ENCODE assay signal across 9 cellular contexts in genomic region chr17:82103588-82104451, GRCh38. TPM values are rescaled to one million over a fixed set of nuclear protein-coding genes. Genes with fewer than 3 reads are reported as not detected.
DNase-seq lines count a peak whose midpoint lies in the region; ATAC-seq and TF ChIP-seq lines count a peak whose summit lies in the region.
"Had no signal": no experiment of that assay in that cellular context is flagged by ENCODE, and none has a peak within 500 bp of the region (broad histone marks: within the 10 kb centered on the region; RNA-seq: fewer than 3 reads in every experiment).

No MANE protein-coding gene starts in this region.

- H3K23me2 ChIP-seq in H9 (ENCODE audit: insufficient read length, low read depth, low read length, poor library complexity, severe bottlenecking) = peaks cover 5% of the 10 kb centered on the region

- H3K14ac ChIP-seq in H9 (ENCODE audit: insufficient read depth, low read length) = peak overlapping the region; percentile 6; the same call in 1 of the 2 replicates

- H2BK120ac ChIP-seq in H9 (ENCODE audit: low read depth, low read length, poor library complexity, severe bottlenecking) = no peak overlapping the region

- in situ Hi-C loops in brain microvascular endothelial cell (cut with HindIII; ENCODE audit: low pct_ligation_motif_present, low sequenced_read_pairs) = no loop called here

- ATAC-seq in GM18517 (IDR thresholded peaks at IDR 0.05; ENCODE audit: unreplicated experiment) (no peak), HG03354 (IDR thresholded peaks at IDR 0.05; ENCODE audit: poor library complexity, severe bottlenecking, unreplicated experiment) (no peak)

- no peaks in the 10 kb centered on the region for H3K79me2 ChIP-seq in H9 (ENCODE audit: insufficient read depth, low read length)

- H2AFZ ChIP-seq in H9 (ENCODE audit: low read length) = no peak overlapping the region

- H3K4me1 Mint-ChIP-seq in H9 = peaks cover 44 to 82% of the 10 kb centered on the region in 2 experiments

- no peak overlapping the region for H3K4me2 ChIP-seq in H9 (ENCODE audit: insufficient read depth, insufficient read length, low read length)

- TF ChIP-seq CTCF in H9 (conservative IDR thresholded peaks at IDR 0.05) (no peak), ascending aorta (IDR thresholded peaks at IDR 0.05) (no peak), sigmoid colon (IDR thresholded peaks at IDR 0.05) (no peak), brain microvascular endothelial cell (IDR thresholded peaks at IDR 0.05; ENCODE audit: low read depth, low read length, missing control alignments) (no peak)

- H3K9ac ChIP-seq in H9 (ENCODE audit: extremely low read depth, insufficient read length, low read length) = no peak overlapping the region
- peak overlapping the region; percentile 46; the same call in 1 of the 2 replicates for H3K9ac ChIP-seq in iPS-20b (ENCODE audit: low read depth, low read length)

- no peaks in the 10 kb centered on the region for H3K79me1 ChIP-seq in H9 (ENCODE audit: insufficient read depth, low read depth, low read length, poor library complexity, severe bottlenecking)

- H2AK5ac ChIP-seq in H9 (ENCODE audit: insufficient read length, low read length) = no peak overlapping the region

- no peaks in the 10 kb centered on the region for H3K27me3 ChIP-seq in H9 (ENCODE audit: insufficient read depth, low read length)
- H3K27me3 ChIP-seq in ascending aorta = no peaks in the 10 kb centered on the region
- peaks cover 6% of the 10 kb centered on the region; the same call in 1 of the 2 replicates for H3K27me3 ChIP-seq in iPS-20b (ENCODE audit: insufficient read depth, low read length)
- no peaks in the 10 kb centered on the region for H3K27me3 ChIP-seq in sigmoid colon
- H3K27me3 ChIP-seq in brain microvascular endothelial cell (replicated peaks) = no peaks in the 10 kb centered on the region

- no peaks in the 10 kb centered on the region for H4K20me1 ChIP-seq in H9 (ENCODE audit: control insufficient read depth, insufficient read depth, insufficient read length)

- H2BK12ac ChIP-seq in H9 (ENCODE audit: insufficient read length, low read depth, low read length) = no peak overlapping the region

- no peak overlapping the region for H3K56ac ChIP-seq in H9 (ENCODE audit: insufficient read length, low read depth, low read length)

- H3T11ph ChIP-seq in H9 (ENCODE audit: low read length) = no peak overlapping the region

- intact Hi-C loops in ascending aorta (cut with DNase I) (no loop called here), sigmoid colon (cut with DNase I) (loop anchor here (5.0 kb wide), 1 partner anchor 48 kb away; no protein-coding TSS in a partner anchor)

- H4K5ac ChIP-seq in H9 (ENCODE audit: insufficient read length, low read depth, low read length) = no peak overlapping the region

- H3K36me3 Mint-ChIP-seq in H9 (ENCODE audit: insufficient read depth in 1 of 3, low read depth in 3 of 3) = peaks cover 0 to 2% (median 0%) of the 10 kb centered on the region in 3 experiments; a peak in 2 of 7 replicates

- H2BK15ac ChIP-seq in H9 (ENCODE audit: low read depth, low read length) = no peak overlapping the region

- no peak overlapping the region for H3K4me3 ChIP-seq in ascending aorta
- H3K4me3 ChIP-seq in iPS-20b (ENCODE audit: low read length) = no peak overlapping the region
- no peak overlapping the region for H3K4me3 ChIP-seq in sigmoid colon
- no peak overlapping the region for H3K4me3 ChIP-seq in brain microvascular endothelial cell (ENCODE audit: low read depth, low read length)

- H3K4me1 ChIP-seq in H9 (ENCODE audit: insufficient read depth, low read length) (no peaks in the 10 kb centered on the region; the same call in 1 of the 2 replicates), ascending aorta (peaks cover 15 to 22% of the 10 kb centered on the region in 2 donors), iPS-20b (ENCODE audit: insufficient read depth, low read length) (peaks cover 10% of the 10 kb centered on the region; the same call in 1 of the 2 replicates), sigmoid colon (peaks cover 0 to 57% (median 49%) of the 10 kb centered on the region in 4 donors)

- H3K27ac ChIP-seq in H9 (ENCODE audit: insufficient read length, low read depth, low read length) = no peak overlapping the region
- H3K27ac ChIP-seq in ascending aorta = peak overlapping the region; percentile 47 to 69
- H3K27ac ChIP-seq in iPS-20b (ENCODE audit: low read length) = peak overlapping the region; percentile 33
- peak overlapping the region; percentile 66 to 91 (median 83) for H3K27ac ChIP-seq in sigmoid colon
- H3K27ac ChIP-seq in brain microvascular endothelial cell = no peak overlapping the region

- H4K91ac ChIP-seq in H9 (ENCODE audit: insufficient read length, low read depth, low read length) = no peak overlapping the region

- no CpG with 5 or more reads among the region's 24 CpGs for WGBS in H9 (ENCODE audit: extremely low coverage, insufficient read length, low lambda C conversion rate)
- 36 to 63% methylated on average over 24 of the region's 24 CpGs for WGBS in sigmoid colon, 2 donors

- H3K9me3 ChIP-seq in H9 (ENCODE audit: control insufficient read depth, low read depth, low read length) (no peaks in the 10 kb centered on the region), ascending aorta (no peaks in the 10 kb centered on the region), iPS-20b (ENCODE audit: insufficient read depth, low read depth, low read length) (no peaks in the 10 kb centered on the region), sigmoid colon (no peaks in the 10 kb centered on the region)

- H4K8ac ChIP-seq in H9 (replicated peaks; ENCODE audit: insufficient read length, low read depth, low read length) = no peak overlapping the region

- H2BK5ac ChIP-seq in H9 (ENCODE audit: insufficient read length, low read length) = no peak overlapping the region

- H3K4me3 Mint-ChIP-seq in H9 = peak overlapping the region; percentile 19 to 59; a peak in 3 of 5 replicates

- DNase-seq in H9 (peak; percentile 83), ascending aorta (ENCODE audit: low spot score in 2 of 2) (peak in 1 of 2 donors; percentile 76), sigmoid colon (peak; percentile 91), brain microvascular endothelial cell (no peak)
- no peak for DNase-seq in activated effector memory CD4-positive, alpha-beta T cell treated with Interleukin-2 at 50 U/mL for 16 hours
- DNase-seq: SHP77 had no signal

- TF ChIP-seq POLR2A in sigmoid colon (IDR thresholded peaks at IDR 0.05) = no peak

- H3K27ac Mint-ChIP-seq in H9 = peak overlapping the region; percentile 62 to 99 (median 93); a peak in 6 of 7 replicates

- no peak overlapping the region for H3K4ac ChIP-seq in H9 (ENCODE audit: low read depth, low read length)

- H3K36me3 ChIP-seq in ascending aorta (no peaks in the 10 kb centered on the region), iPS-20b (ENCODE audit: insufficient read depth, low read depth, low read length) (no peaks in the 10 kb centered on the region), sigmoid colon (no peaks in the 10 kb centered on the region), brain microvascular endothelial cell (replicated peaks) (no peaks in the 10 kb centered on the region)

- no peak overlapping the region for H2BK20ac ChIP-seq in H9 (ENCODE audit: low read depth, low read length, poor library complexity, severe bottlenecking)

- peak overlapping the region; percentile 36 for H3K18ac ChIP-seq in H9 (ENCODE audit: insufficient read length, low read depth, low read length)

- TF ChIP-seq EP300 in sigmoid colon (IDR thresholded peaks at IDR 0.05) = peak in 1 of 4 donors; percentile 41

- H3K23ac ChIP-seq in H9 (ENCODE audit: insufficient read length, low read depth, low read length) = no peak overlapping the region

- H3K27me3 Mint-ChIP-seq in H9 (ENCODE audit: low read depth) = peaks cover 19% of the 10 kb centered on the region

- H3K9me3 Mint-ChIP-seq in H9 = 0 out of 5 replicates have a peak, but pooled peaks cover 0 to under 1% of the 10 kb centered on the region in 2 experiments

RNA-seq across cellular contexts. Expression of gene FASN, which starts 5.8 kb away (rescaled TPM):
- total RNA-seq in H9 (2021) (420 and 433 TPM in 2 replicates), ascending aorta (90.9 TPM), sigmoid colon (10 to 100 TPM; 12.7 to 44.2 (median 19.0) TPM)
- polyA plus RNA-seq in sigmoid colon = 100 to 1,000 TPM in 1 of 3 donors, 10 to 100 TPM in 2; 14.4 to 152 (median 15.3) TPM

RNA-seq across cellular contexts. Expression of gene DUS1L, which starts 38.2 kb away (rescaled TPM):
- total RNA-seq in H9 (2021) = 103 and 104 TPM in 2 replicates
- total RNA-seq in ascending aorta = 111 TPM
- total RNA-seq in sigmoid colon = 10 to 100 TPM; 31.3 to 71.0 (median 54.2) TPM
- 100 to 1,000 TPM in 1 of 3 donors, 10 to 100 TPM in 2; 68.5 to 119 (median 84.2) TPM for polyA plus RNA-seq in sigmoid colon

RNA-seq across cellular contexts. Expression of gene GPS1, which starts 52.1 kb away (rescaled TPM):
- total RNA-seq in H9 (2021) (164 TPM in 2 replicates), ascending aorta (42.1 TPM), sigmoid colon (10 to 100 TPM; 64.6 to 75.4 (median 69.8) TPM)
- 10 to 100 TPM; 67.3 to 83.6 (median 69.1) TPM for polyA plus RNA-seq in sigmoid colon

RNA-seq across cellular contexts. Expression of gene RFNG, which starts 52.2 kb away (rescaled TPM):
- total RNA-seq in H9 (2021) = 34.0 and 36.5 TPM in 2 replicates
- total RNA-seq in ascending aorta = 73.7 TPM
- total RNA-seq in sigmoid colon = 10 to 100 TPM; 31.7 to 37.4 (median 33.7) TPM
- 10 to 100 TPM; 13.6 to 38.6 (median 23.4) TPM for polyA plus RNA-seq in sigmoid colon

Comparison
In these comparisons a context has a peak if more than half of its experiments do, and no peak if none do; other contexts are left out.
1. DNase-seq: peak in H9 (single experiment) and sigmoid colon (single experiment); none in brain microvascular endothelial cell (single experiment) and activated effector memory CD4-positive, alpha-beta T cell treated with Interleukin-2 at 50 U/mL for 16 hours (single experiment).
2. H3K27ac ChIP-seq: peak in ascending aorta (2 of 2), iPS-20b (single experiment) and sigmoid colon (4 of 4); none in H9 (single experiment) and brain microvascular endothelial cell (single experiment).